Comparison of ENCODE assay signal across 20 cellular contexts in genomic region chr6:70506321-70506720, GRCh38.
"Had no signal": no experiment of that assay in that cellular context is flagged by ENCODE, and none has a peak within 500 bp of the region (broad histone marks: within the 10 kb centered on the region; RNA-seq: fewer than 3 reads in every experiment).

No MANE protein-coding gene starts in this region.

- H3K4me3 ChIP-seq: MG63 had no signal

- H3K4me2 ChIP-seq: SK-N-SH had no signal

- ATAC-seq: Panc1, PC-3 had no signal

- H3K27ac ChIP-seq: RWPE1 had no signal

- H3K27me3 ChIP-seq: MG63 had no signal

- H3K9ac ChIP-seq: SK-N-SH had no signal

- DNase-seq: KBM-7, MG63, NCI-H1092, NCI-H1436, NCI-H187, NCI-H2029, NCI-H2081 treated with DMSO at 0.1 percent for 48 hours, NCI-H2171, NCI-H226, NCI-H446, NCI-H510A, NCI-H524 treated with DMSO at 0.1 percent for 48 hours, NCI-H69, NCI-H774, PC-3, SHP77, SK-N-SH, SW 1271 had no signal
